Comparison of ENCODE assay signal across 24 cellular contexts in genomic region chr3:48420561-48420960, GRCh38. TPM values are rescaled to one million over a fixed set of nuclear protein-coding genes. Genes with fewer than 3 reads are reported as not detected.
"Had no signal": no experiment of that assay in that cellular context is flagged by ENCODE, and none has a peak within 500 bp of the region (broad histone marks: within the 10 kb centered on the region; RNA-seq: fewer than 3 reads in every experiment).

No MANE protein-coding gene starts in this region.

- H3K4me1 ChIP-seq: colonic mucosa, neural progenitor cell, parathyroid adenoma, psoas muscle had no signal

- H3K4me3 Mint-ChIP-seq: natural killer cell treated with Interleukin-12 subunit alpha and Interleukin-12 subunit beta and Interleukin-15 and Interleukin-18, amount 100 ng/mL, for 72 hours; neural progenitor cell; stimulated activated naive B cell treated with anti-CD40 and anti-IgM and Interleukin-4, amounts not matched to agents 10 μg/mL and 1 μg/mL and 100 μg/mL, for 72 hours had no signal

- H3K27ac Mint-ChIP-seq: natural killer cell treated with Interleukin-12 subunit alpha and Interleukin-12 subunit beta and Interleukin-15 and Interleukin-18, amount 100 ng/mL, for 72 hours; neural progenitor cell; stimulated activated naive B cell treated with anti-CD40 and anti-IgM and Interleukin-4, amounts not matched to agents 10 μg/mL and 1 μg/mL and 100 μg/mL, for 72 hours had no signal

- H3K4me2 ChIP-seq: neural progenitor cell had no signal

- H3K36me3 ChIP-seq: colonic mucosa, neural progenitor cell had no signal

- H3K27me3 ChIP-seq: colonic mucosa, neural progenitor cell, sigmoid colon, stomach, suprapubic skin, thyroid gland, upper lobe of right lung, vagina had no signal

- H3K27ac ChIP-seq: colonic mucosa, neural progenitor cell, parathyroid adenoma, psoas muscle, skin epidermis, stomach, suprapubic skin, thyroid gland, upper lobe of right lung, vagina had no signal

- H3K36me3 Mint-ChIP-seq: natural killer cell treated with Interleukin-12 subunit alpha and Interleukin-12 subunit beta and Interleukin-15 and Interleukin-18, amount 100 ng/mL, for 72 hours; stimulated activated naive B cell treated with anti-CD40 and anti-IgM and Interleukin-4, amounts not matched to agents 10 μg/mL and 1 μg/mL and 100 μg/mL, for 72 hours had no signal

- H3K9ac ChIP-seq: neural progenitor cell, parathyroid adenoma had no signal

- H3K9me3 ChIP-seq: colonic mucosa, psoas muscle, sigmoid colon, stomach, suprapubic skin, thyroid gland, upper lobe of right lung, vagina had no signal

- ATAC-seq: natural killer cell treated with Interleukin-12 subunit alpha and Interleukin-12 subunit beta and Interleukin-15 and Interleukin-18, amount 100 ng/mL, for 72 hours; psoas muscle; stimulated activated naive B cell treated with anti-CD40 and anti-IgM and Interleukin-4, amounts not matched to agents 10 μg/mL and 1 μg/mL and 100 μg/mL, for 72 hours; upper lobe of right lung had no signal

- H3K9me3 Mint-ChIP-seq: natural killer cell treated with Interleukin-12 subunit alpha and Interleukin-12 subunit beta and Interleukin-15 and Interleukin-18, amount 100 ng/mL, for 72 hours; neural progenitor cell; stimulated activated naive B cell treated with anti-CD40 and anti-IgM and Interleukin-4, amounts not matched to agents 10 μg/mL and 1 μg/mL and 100 μg/mL, for 72 hours had no signal

- H3K27me3 Mint-ChIP-seq: natural killer cell treated with Interleukin-12 subunit alpha and Interleukin-12 subunit beta and Interleukin-15 and Interleukin-18, amount 100 ng/mL, for 72 hours; stimulated activated naive B cell treated with anti-CD40 and anti-IgM and Interleukin-4, amounts not matched to agents 10 μg/mL and 1 μg/mL and 100 μg/mL, for 72 hours had no signal

- DNase-seq: colonic mucosa; dermis blood vessel endothelial cell; foreskin melanocyte; head of caudate nucleus; hippocampal formation; mesenchymal stem cell; midbrain; occipital lobe; retina; sigmoid colon; stimulated activated CD4-positive, alpha-beta T cell treated with anti-CD3 and anti-CD28 coated beads, Interleukin-2, amount 100 ng/mL, for 24 hours; stimulated activated CD4-positive, alpha-beta T cell treated with anti-CD3 and anti-CD28 coated beads, Interleukin-4, amount 100 ng/mL, for 4 hours; stimulated activated naive B cell treated with anti-CD40 and anti-IgM and Interleukin-4, amounts not matched to agents 10 μg/mL and 1 μg/mL and 100 μg/mL, for 72 hours; stomach; thyroid gland; upper lobe of right lung had no signal

- H3K4me3 ChIP-seq: colonic mucosa, lung, neural progenitor cell, psoas muscle, sigmoid colon, skin epidermis, stomach, suprapubic skin, thyroid gland, upper lobe of right lung, vagina had no signal

- H2AFZ ChIP-seq: neural progenitor cell, parathyroid adenoma had no signal

RNA-seq across cellular contexts. Expression of gene FBXW12, which starts 48.5 kb away (rescaled TPM):
- total RNA-seq: colonic mucosa; dermis blood vessel endothelial cell; lung; natural killer cell treated with Interleukin-12 subunit alpha and Interleukin-12 subunit beta and Interleukin-15 and Interleukin-18, amount 100 ng/mL, for 72 hours; psoas muscle; sigmoid colon; stomach; suprapubic skin; thyroid gland; upper lobe of right lung; vagina had no signal
- polyA plus RNA-seq: lung, sigmoid colon, stomach had no signal
